8 cellular contexts compared by ENCODE assay signal in genomic region chr1:229271448-229272120, GRCh38. TPM values are rescaled to one million over a fixed set of nuclear protein-coding genes. Genes with fewer than 3 reads are reported as not detected.
DNase-seq lines count a peak whose midpoint lies in the region; ATAC-seq, FAIRE-seq and TF ChIP-seq lines count a peak whose summit lies in the region.

No MANE protein-coding gene starts in this region.

- H3K4me1 ChIP-seq in pancreas: peaks cover 19 to 38% (median 33%) of the 10 kb centered on the region in 3 donors

- H3K27me3 ChIP-seq in pancreas: no peaks in the 10 kb centered on the region

- intact Hi-C loops in pancreas (cut with DNase I): no loop called here

- no peaks in the 10 kb centered on the region for H3K9me3 ChIP-seq in pancreas

- FAIRE-seq in pancreas (lab: Jason Lieb, UNC): no peak

- no peak for TF ChIP-seq CTCF in pancreas (IDR thresholded peaks at IDR 0.05)

- 0 to 1% methylated on average over 31 of the region's 31 CpGs for WGBS in pancreas, 2 donors

- ATAC-seq in HG02798 (IDR thresholded peaks at IDR 0.05; ENCODE audit: poor library complexity, unreplicated experiment): peak; percentile 45
- ATAC-seq in pancreas: peak in 3 of 4 donors; percentile 3 to 31 (median 21)

- peak; percentile 22 for DNase-seq in activated T-cell treated with anti-CD3 and anti-CD28 coated beads for 1 hour (ENCODE audit: low read depth)
- no peak for DNase-seq in activated T-cell treated with anti-CD3 and anti-CD28 coated beads, Interleukin-2, amount 50 U/mL, for 48 hours
- DNase-seq in NCI-H460 (ENCODE audit: extremely low read depth, low read depth): peak; percentile 16
- peak; percentile 79 for DNase-seq in activated effector memory CD4-positive, alpha-beta T cell treated with anti-CD3 and anti-CD28 coated beads, Interleukin-2, amount 50 U/mL, for 16 hours
- peak; percentile 61 for DNase-seq in globus pallidus (ENCODE audit: low spot score)
- DNase-seq in pancreas: no peak
- no peak for DNase-seq in GF-D8 (lab: John Stamatoyannopoulos, UW)

- no peaks in the 10 kb centered on the region for H3K36me3 ChIP-seq in pancreas

- H3K4me3 ChIP-seq in pancreas: peak overlapping the region; percentile 54 to 88 (median 71)

- peak overlapping the region; percentile 72 to 91 (median 88) for H3K27ac ChIP-seq in pancreas

RNA-seq across cellular contexts. Expression of gene RAB4A, which starts 0.7 kb away (rescaled TPM):
- 24.2 and 39.2 TPM in 2 replicates for total RNA-seq in NCI-H460 (2014; rRNA removed; shearing (Covaris generic))
- 34.2 and 43.3 TPM in 2 replicates for polyA plus RNA-seq in NCI-H460 (2014; cell fraction: nucleus; rRNA removed)
- total RNA-seq in pancreas: 10 to 100 TPM; 50.9 to 67.4 (median 57.3) TPM
- 10 to 100 TPM; 14.5 to 23.4 TPM for polyA plus RNA-seq in pancreas

Comparison
In these comparisons a context has a peak if more than half of its experiments do, and no peak if none do; other contexts are left out.
1. DNase-seq: peak in activated T-cell treated with anti-CD3 and anti-CD28 coated beads for 1 hour (single experiment), NCI-H460 (single experiment), activated effector memory CD4-positive, alpha-beta T cell treated with anti-CD3 and anti-CD28 coated beads, Interleukin-2, amount 50 U/mL, for 16 hours (single experiment) and globus pallidus (single experiment); none in activated T-cell treated with anti-CD3 and anti-CD28 coated beads, Interleukin-2, amount 50 U/mL, for 48 hours (0 of 2), pancreas (0 of 6) and GF-D8 (single experiment).